In the genomic region with DNA sequence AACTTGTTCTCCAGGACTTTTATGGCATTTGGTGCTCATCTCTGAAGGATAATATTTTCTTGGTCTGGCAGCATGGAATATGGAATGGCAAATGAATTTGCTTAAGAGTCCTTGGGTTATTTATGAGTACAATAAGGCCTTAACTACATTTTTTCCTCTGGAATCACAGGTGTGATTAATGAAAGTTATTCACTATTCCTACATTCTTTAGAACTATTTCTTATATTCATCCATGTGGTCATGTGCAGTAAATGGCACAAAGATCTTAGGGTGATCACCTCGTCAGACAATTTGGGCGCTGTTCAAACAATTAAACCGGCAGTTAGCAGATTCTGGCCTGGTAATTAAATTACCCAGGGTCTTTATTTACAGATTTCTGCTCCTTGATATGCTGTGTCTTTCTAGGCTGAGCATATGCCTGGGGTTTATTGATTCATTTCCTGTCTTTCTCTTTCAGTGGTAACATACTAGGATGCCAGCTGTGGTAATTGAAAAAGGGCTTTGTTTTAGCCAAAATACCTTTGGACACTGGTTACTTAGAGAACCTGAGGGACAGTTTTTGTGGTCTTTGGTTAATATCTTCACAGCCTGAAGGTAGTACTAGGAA, we compare ENCODE assay signal across 9 cellular contexts. TPM values are rescaled to one million over a fixed set of nuclear protein-coding genes. Genes with fewer than 3 reads are reported as not detected.
DNase-seq lines count a peak whose midpoint lies in the region; ATAC-seq and TF ChIP-seq lines count a peak whose summit lies in the region.
"Had no signal": no experiment of that assay in that cellular context is flagged by ENCODE, and none has a peak within 500 bp of the region (broad histone marks: within the 10 kb centered on the region; RNA-seq: fewer than 3 reads in every experiment).

No MANE protein-coding gene starts in this region.

- H3K4me3 Mint-ChIP-seq in MCF 10A (ENCODE audit: unreplicated experiment) (no peak overlapping the region), nephron (no peak overlapping the region), immature natural killer cell (no peak overlapping the region)
- H3K4me3 Mint-ChIP-seq: type B pancreatic cell had no signal

- H3K9me3 Mint-ChIP-seq in MCF 10A (ENCODE audit: unreplicated experiment): no peaks in the 10 kb centered on the region
- no peaks in the 10 kb centered on the region for H3K9me3 Mint-ChIP-seq in nephron
- H3K9me3 Mint-ChIP-seq in immature natural killer cell: no peaks in the 10 kb centered on the region
- H3K9me3 Mint-ChIP-seq: type B pancreatic cell had no signal

- POLR2A ChIA-PET in MCF 10A (lab: Yijun Ruan, JAX): interaction anchor here (1.1 to 1.2 kb wide), 2 partner anchors 22 to 29 kb away, joined by 3 read pairs; no protein-coding TSS in a partner anchor

- intact Hi-C loops in MCF 10A (cut with micrococcal nuclease): no loop called here

- no TSS peak for BruUV-seq in MCF 10A (replicated peaks; lab: Mats Ljungman, UMichigan)

- TF ChIP-seq CTCF in MCF 10A (IDR thresholded peaks at IDR 0.05; ENCODE audit: unreplicated experiment) (no peak), nephron (IDR thresholded peaks at IDR 0.05; ENCODE audit: unreplicated experiment in 3 of 3) (no peak)

- CTCF ChIA-PET in MCF 10A (lab: Yijun Ruan, JAX): no interaction called here

- DNase-seq in EL (peak; percentile 59), M059J (ENCODE audit: low read depth) (peak; percentile 85), MCF 10A (ENCODE audit: unreplicated experiment) (peak; percentile 17), immature natural killer cell (no peak), NCI-H345 treated with DMSO at 0.1 percent for 48 hours (lab: John Stamatoyannopoulos, UW; ENCODE audit: unreplicated experiment) (no peak)

- H3K27ac Mint-ChIP-seq in MCF 10A (ENCODE audit: low read depth, unreplicated experiment) (peak overlapping the region; percentile 17), nephron (peak overlapping the region; percentile 12 to 62 (median 25)), immature natural killer cell (peak overlapping the region in 1 of 6 donors; percentile 3)
- H3K27ac Mint-ChIP-seq: type B pancreatic cell had no signal

- ATAC-seq in HG03135 (IDR thresholded peaks at IDR 0.05; ENCODE audit: unreplicated experiment): no peak
- no peak for ATAC-seq in GM18907 (IDR thresholded peaks at IDR 0.05; ENCODE audit: unreplicated experiment)

- H3K27me3 Mint-ChIP-seq in MCF 10A (ENCODE audit: insufficient read depth, unreplicated experiment) (no peaks in the 10 kb centered on the region), nephron (ENCODE audit: low read depth) (no peaks in the 10 kb centered on the region), immature natural killer cell (ENCODE audit: low read depth in 3 of 3) (no peaks in the 10 kb centered on the region)
- H3K27me3 Mint-ChIP-seq: type B pancreatic cell had no signal

- peaks cover 5% of the 10 kb centered on the region for H3K36me3 Mint-ChIP-seq in MCF 10A (ENCODE audit: insufficient read depth, unreplicated experiment)
- peaks cover 30% of the 10 kb centered on the region for H3K36me3 Mint-ChIP-seq in nephron (ENCODE audit: low read depth)
- H3K36me3 Mint-ChIP-seq in immature natural killer cell: peaks cover 0 to 5% (median 4%) of the 10 kb centered on the region in 3 donors

- H3K4me1 Mint-ChIP-seq in MCF 10A (ENCODE audit: insufficient read depth, unreplicated experiment) (peaks cover 47% of the 10 kb centered on the region), nephron (peaks cover 30% of the 10 kb centered on the region), immature natural killer cell (peaks cover 20 to 45% of the 10 kb centered on the region in 2 donors)

RNA-seq across cellular contexts. Expression of a gene that starts 31.6 kb away (rescaled TPM):
- total RNA-seq in M059J (2014; rRNA removed; shearing (Covaris generic)): 8.4 and 19.4 TPM in 2 replicates
- total RNA-seq in MCF 10A (2022): 13.7 and 18.6 TPM in 2 replicates
- polyA plus RNA-seq in immature natural killer cell: under 1 TPM; 0.04 to 0.38 (median 0.13) TPM

Comparison
In these comparisons a context has a peak if more than half of its experiments do, and no peak if none do; other contexts are left out.
1. DNase-seq: peak in EL (single experiment), M059J (single experiment) and MCF 10A (single experiment); none in immature natural killer cell (0 of 3) and NCI-H345 treated with DMSO at 0.1 percent for 48 hours (single experiment).